In genomic region chr14:96796851-96797187, GRCh38 we compare ENCODE assay signal across 8 cellular contexts. TPM values are rescaled to one million over a fixed set of nuclear protein-coding genes. Genes with fewer than 3 reads are reported as not detected.
DNase-seq lines count a peak whose midpoint lies in the region; ATAC-seq and TF ChIP-seq lines count a peak whose summit lies in the region.

No MANE protein-coding gene starts in this region.

- TF ChIP-seq POLR2A in erythroblast (IDR thresholded peaks at IDR 0.05; ENCODE audit: low read length): no peak

- in situ Hi-C loops in Panc1 (cut with HindIII; ENCODE audit: low pct_unique_long_range_greater_than_20kb, low sequenced_read_pairs) (no loop called here), KBM-7 (cut with MboI; ENCODE audit: low pct_unique_long_range_greater_than_20kb, low sequenced_read_pairs) (no loop called here)

- BruUV-seq in Panc1 (replicated peaks; lab: Mats Ljungman, UMichigan): no TSS peak

- H3K27me3 ChIP-seq in heart right ventricle (no peaks in the 10 kb centered on the region), Panc1 (ENCODE audit: control insufficient read depth, insufficient read depth, low read length) (no peaks in the 10 kb centered on the region), thymus (ENCODE audit: control insufficient read depth, insufficient read depth) (no peaks in the 10 kb centered on the region)

- TF ChIP-seq CTCF in heart right ventricle (IDR thresholded peaks at IDR 0.05) (no peak), Panc1 (IDR thresholded peaks at IDR 0.05) (no peak), fibroblast of mammary gland (conservative IDR thresholded peaks at IDR 0.05; ENCODE audit: control insufficient read depth, insufficient read depth, low read depth, low read length) (no peak)

- intact Hi-C loops in heart right ventricle (cut with DNase I) (no loop called here), left cardiac atrium (cut with DNase I) (no loop called here), Panc1 (cut with micrococcal nuclease; ENCODE audit: unreplicated experiment) (no loop called here)

- H3K9me3 ChIP-seq in heart right ventricle (no peaks in the 10 kb centered on the region), Panc1 (ENCODE audit: control insufficient read depth, insufficient read depth, low read depth, low read length) (no peaks in the 10 kb centered on the region), thymus (ENCODE audit: control insufficient read depth) (no peaks in the 10 kb centered on the region)

- WGBS in heart right ventricle, 2 donors: 33 to 35% methylated on average over 4 of the region's 4 CpGs
- WGBS in thymus: 36% methylated on average over 4 of the region's 4 CpGs

- CTCF ChIA-PET in Panc1 (lab: Charles Lee): no interaction called here

- H3K27ac ChIP-seq in heart right ventricle (peak overlapping the region in 1 of 10 donors; percentile 7), Panc1 (ENCODE audit: low read length) (no peak overlapping the region), thymus (ENCODE audit: low read depth) (no peak overlapping the region)

- H3K36me3 ChIP-seq in heart right ventricle (no peaks in the 10 kb centered on the region), Panc1 (ENCODE audit: control insufficient read depth, insufficient read depth, low read length) (no peaks in the 10 kb centered on the region), thymus (ENCODE audit: control insufficient read depth, insufficient read depth) (no peaks in the 10 kb centered on the region)

- DNase-seq in heart right ventricle: no peak
- no peak for DNase-seq in left cardiac atrium
- no peak for DNase-seq in Panc1 (ENCODE audit: low read depth, low spot score)
- DNase-seq in fibroblast of mammary gland (ENCODE audit: low read depth): no peak
- no peak for DNase-seq in erythroblast (lab: John Stamatoyannopoulos, UW)
- no peak for DNase-seq in KBM-7
- DNase-seq in ureter (ENCODE audit: low spot score): no peak

- H3K4me3 ChIP-seq in heart right ventricle (peak overlapping the region in 6 of 10 donors; percentile 75 to 99 (median 78)), Panc1 (ENCODE audit: low read depth in 2 of 2, low read length in 2 of 2) (peak overlapping the region in 1 of 2 experiments; percentile 81; a peak in 2 of 4 replicates), fibroblast of mammary gland (ENCODE audit: control insufficient read depth, low read depth, low read length) (peak overlapping the region; percentile 6), thymus (ENCODE audit: low read length) (peak overlapping the region; percentile 78)

- ATAC-seq in heart right ventricle (no peak), left cardiac atrium (no peak), Panc1 (0 out of 2 replicates have a peak, but pooled peaks have one; percentile 2)

- peaks cover 4 to 19% (median 11%) of the 10 kb centered on the region in 9 donors for H3K4me1 ChIP-seq in heart right ventricle
- H3K4me1 ChIP-seq in Panc1 (ENCODE audit: control insufficient read depth, insufficient read depth, low read length): peaks cover 3% of the 10 kb centered on the region
- peaks cover 2% of the 10 kb centered on the region for H3K4me1 ChIP-seq in thymus (ENCODE audit: control insufficient read depth, insufficient read depth, low read length)

- POLR2A ChIA-PET in Panc1 (lab: Charles Lee): no interaction called here

RNA-seq across cellular contexts. Expression of gene VRK1, which starts 0.4 kb away (rescaled TPM):
- total RNA-seq in heart right ventricle (1 to 10 TPM; 4.5 to 9.7 (median 7.7) TPM), left cardiac atrium (1 to 10 TPM; 6.5 to 7.5 TPM), Panc1 (2021; ENCODE audit: unreplicated experiment) (26.5 TPM), ureter (15.6 TPM)
- polyA plus RNA-seq in heart right ventricle (1 to 10 TPM; 2.3 to 2.9 TPM), thymus (23.0 TPM)
- polyA plus RNA-seq in Panc1 (2012; ENCODE audit: insufficient read length): 9.9 TPM
